Comparison of ENCODE assay signal across 8 cellular contexts in the genomic region with DNA sequence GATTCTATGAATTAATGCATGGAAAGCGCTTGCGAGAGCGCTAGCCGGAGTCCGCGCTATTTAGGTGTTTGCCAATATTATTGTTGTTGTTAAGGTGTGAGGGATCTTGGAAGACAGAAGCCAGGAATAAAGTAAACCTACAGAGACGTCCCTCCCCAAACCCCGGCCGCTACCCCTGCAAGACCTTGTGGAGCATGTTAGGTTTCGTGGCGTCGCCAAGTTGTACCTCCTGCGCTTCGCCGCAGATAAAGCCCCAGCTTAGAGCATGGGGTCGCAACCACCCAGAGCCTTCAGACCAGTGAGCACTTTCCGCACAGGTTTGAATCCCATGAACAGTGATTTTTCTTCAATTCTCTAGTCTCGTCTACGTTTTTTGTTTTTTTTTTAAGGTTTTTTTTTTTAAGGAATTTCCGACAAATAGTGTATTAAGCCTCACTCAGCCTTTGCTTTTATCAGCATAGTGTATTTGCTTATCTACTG. TPM values are rescaled to one million over a fixed set of nuclear protein-coding genes. Genes with fewer than 3 reads are reported as not detected.
A peak's percentile ranks its signal among the peaks of the same experiment; 100 is the strongest.
DNase-seq lines count a peak whose midpoint lies in the region; ATAC-seq and TF ChIP-seq lines count a peak whose summit lies in the region.

No MANE protein-coding gene starts in this region.

- CTCF ChIA-PET in AG04450 (lab: Charles Lee): interaction anchor here (1.6 kb wide), 1 partner anchor 82 kb away, joined by 3 read pairs; no protein-coding TSS in a partner anchor

- intact Hi-C loops in aorta (cut with DNase I): no loop called here

- 5 to 10% methylated on average over 20 of the region's 20 CpGs for WGBS in aorta, 2 donors

- H3K36me3 ChIP-seq in muscle layer of duodenum (ENCODE audit: control insufficient read depth in 1 of 2, insufficient read depth in 2 of 2, low read length in 2 of 2) (no peaks in the 10 kb centered on the region), aorta (ENCODE audit: control insufficient read depth in 1 of 2, insufficient read depth in 2 of 2, low read length in 1 of 2) (no peaks in the 10 kb centered on the region)

- no peak for TF ChIP-seq CTCF in AG04450 (IDR thresholded peaks at IDR 0.05; ENCODE audit: low read depth, low read length)
- no peak for TF ChIP-seq CTCF in HFF-Myc (IDR thresholded peaks at IDR 0.05; ENCODE audit: low read depth, low read length, missing control alignments)

- H3K36me3 Mint-ChIP-seq in central memory CD8-positive, alpha-beta T cell (ENCODE audit: insufficient read depth): peaks cover 2% of the 10 kb centered on the region

- POLR2A ChIA-PET in AG04450 (lab: Yijun Ruan, JAX): interaction anchor here (0.7 kb wide), 1 partner anchor 17 kb away, joined by 5 read pairs; no protein-coding TSS in a partner anchor

- H3K9me3 ChIP-seq in AG04450 (ENCODE audit: control insufficient read depth, insufficient read depth, low read length) (no peaks in the 10 kb centered on the region), muscle layer of duodenum (ENCODE audit: control insufficient read depth in 1 of 2, low read length in 2 of 2) (peaks cover 10 to 12% of the 10 kb centered on the region in 2 donors), aorta (ENCODE audit: control insufficient read depth, low read length) (peaks cover 2% of the 10 kb centered on the region)

- peak overlapping the region; percentile 54 for H3K4me3 Mint-ChIP-seq in central memory CD8-positive, alpha-beta T cell

- H3K27ac Mint-ChIP-seq in central memory CD8-positive, alpha-beta T cell (ENCODE audit: low read depth): no peak overlapping the region

- H3K27me3 ChIP-seq in AG04450 (ENCODE audit: control insufficient read depth, insufficient read depth, low read length) (peaks cover 37% of the 10 kb centered on the region), muscle layer of duodenum (ENCODE audit: low read depth, low read length) (peaks cover 51% of the 10 kb centered on the region), aorta (ENCODE audit: control insufficient read depth in 1 of 2, insufficient read depth in 2 of 2, low read length in 1 of 2) (no peaks in the 10 kb centered on the region)

- peaks cover 86% of the 10 kb centered on the region for H3K27me3 Mint-ChIP-seq in central memory CD8-positive, alpha-beta T cell

- H3K27ac ChIP-seq in AG04450 (ENCODE audit: low read depth, low read length) (no peak overlapping the region), muscle layer of duodenum (ENCODE audit: low read length) (no peak overlapping the region), aorta (ENCODE audit: low read depth in 1 of 2, low read length in 2 of 2) (no peak overlapping the region)

- no peak for ATAC-seq in central memory CD8-positive, alpha-beta T cell (replicated peaks; ENCODE audit: extremely low read depth, poor library complexity, severe bottlenecking)
- no peak for ATAC-seq in aorta (ENCODE audit: low FRiP score)
- ATAC-seq in activated CD4-positive, CD25-positive, alpha-beta regulatory T cell treated with anti-CD3 and anti-CD28 coated beads, Interleukin-2, amount 50 U/mL, for 24 hours: no peak

- H3K4me3 ChIP-seq in AG04450 (ENCODE audit: low read depth, low read length) (peak overlapping the region; percentile 55), HFF-Myc (replicated peaks; ENCODE audit: low read depth, low read length) (peak overlapping the region; percentile 40), muscle layer of duodenum (ENCODE audit: low read depth in 1 of 2, low read length in 2 of 2) (peak overlapping the region; percentile 49 to 59), aorta (ENCODE audit: low read length in 2 of 2) (no peak overlapping the region)

- H3K9me3 Mint-ChIP-seq in central memory CD8-positive, alpha-beta T cell: no peaks in the 10 kb centered on the region

- peaks cover 27% of the 10 kb centered on the region for H3K4me1 Mint-ChIP-seq in central memory CD8-positive, alpha-beta T cell

- H3K4me1 ChIP-seq in muscle layer of duodenum (ENCODE audit: control insufficient read depth in 1 of 2, insufficient read depth in 2 of 2, low read length in 2 of 2): peaks cover 0 to 8% of the 10 kb centered on the region in 2 donors
- no peaks in the 10 kb centered on the region for H3K4me1 ChIP-seq in aorta (ENCODE audit: control insufficient read depth in 1 of 2, insufficient read depth in 2 of 2, low read length in 2 of 2)

- DNase-seq in AG04450 (ENCODE audit: low read depth, low spot score) (no peak), HFF-Myc (ENCODE audit: extremely low read depth, low read depth) (no peak), NCI-H82 treated with DMSO at 0.1 percent for 48 hours (lab: John Stamatoyannopoulos, UW; ENCODE audit: unreplicated experiment) (no peak), aorta (no peak), cerebellum (ENCODE audit: low spot score) (no peak)
- DNase-seq in central memory CD8-positive, alpha-beta T cell (ENCODE audit: low spot score in 2 of 2): no peak

RNA-seq across cellular contexts. Expression of a gene that starts 16.9 kb away (rescaled TPM):
- 14.8 and 18.2 TPM in 2 replicates for polyA plus RNA-seq in AG04450 (2011; rRNA removed)
- polyA minus RNA-seq in AG04450 (2011; rRNA and poly(A)+ RNA removed): 14.4 and 18.7 TPM in 2 replicates
- total RNA-seq in aorta: 10 to 100 TPM; 15.4 to 18.5 TPM
- polyA plus RNA-seq in aorta: 10 to 100 TPM in 1 of 2 donors, 1 to 10 TPM in 1; 4.4 to 14.0 TPM
- total RNA-seq in cerebellum: 35.4 TPM

RNA-seq across cellular contexts. Expression of a gene that starts 43.8 kb away (rescaled TPM):
- polyA plus RNA-seq in AG04450 (2011; rRNA removed): 3.7 and 4.7 TPM in 2 replicates
- polyA minus RNA-seq in AG04450 (2011; rRNA and poly(A)+ RNA removed): 4.0 and 5.6 TPM in 2 replicates
- total RNA-seq in aorta: 1 to 10 TPM; 4.0 to 6.8 TPM
- polyA plus RNA-seq in aorta: 1 to 10 TPM; 2.5 to 3.6 TPM
- 6.7 TPM for total RNA-seq in cerebellum

RNA-seq across cellular contexts. Expression of a gene that starts 50.9 kb away (rescaled TPM):
- 0.52 TPM in 2 replicates for polyA plus RNA-seq in AG04450 (2011; rRNA removed)
- polyA minus RNA-seq in AG04450 (2011; rRNA and poly(A)+ RNA removed): 0.18 and 0.26 TPM in 2 replicates
- total RNA-seq in aorta: 1 to 10 TPM; 1.6 to 3.2 TPM
- 1 to 10 TPM; 1.9 to 4.3 TPM for polyA plus RNA-seq in aorta
- total RNA-seq in cerebellum: 2.5 TPM

RNA-seq across cellular contexts. Expression of a gene that starts 58.7 kb away (rescaled TPM):
- polyA plus RNA-seq in AG04450 (2011; rRNA removed) (17.9 and 24.0 TPM in 2 replicates), aorta (10 to 100 TPM; 15.9 to 16.1 TPM)
- polyA minus RNA-seq in AG04450 (2011; rRNA and poly(A)+ RNA removed): 22.8 and 24.3 TPM in 2 replicates
- total RNA-seq in aorta (10 to 100 TPM; 15.7 to 22.8 TPM), cerebellum (35.5 TPM)

Comparison
In these comparisons a context has a peak if more than half of its experiments do, and no peak if none do; other contexts are left out.
1. H3K4me3 ChIP-seq: peak in AG04450 (single experiment), HFF-Myc (single experiment) and muscle layer of duodenum (2 of 2); none in aorta (0 of 2).